Comparison of ENCODE assay signal across 1 cellular context in the genomic region with DNA sequence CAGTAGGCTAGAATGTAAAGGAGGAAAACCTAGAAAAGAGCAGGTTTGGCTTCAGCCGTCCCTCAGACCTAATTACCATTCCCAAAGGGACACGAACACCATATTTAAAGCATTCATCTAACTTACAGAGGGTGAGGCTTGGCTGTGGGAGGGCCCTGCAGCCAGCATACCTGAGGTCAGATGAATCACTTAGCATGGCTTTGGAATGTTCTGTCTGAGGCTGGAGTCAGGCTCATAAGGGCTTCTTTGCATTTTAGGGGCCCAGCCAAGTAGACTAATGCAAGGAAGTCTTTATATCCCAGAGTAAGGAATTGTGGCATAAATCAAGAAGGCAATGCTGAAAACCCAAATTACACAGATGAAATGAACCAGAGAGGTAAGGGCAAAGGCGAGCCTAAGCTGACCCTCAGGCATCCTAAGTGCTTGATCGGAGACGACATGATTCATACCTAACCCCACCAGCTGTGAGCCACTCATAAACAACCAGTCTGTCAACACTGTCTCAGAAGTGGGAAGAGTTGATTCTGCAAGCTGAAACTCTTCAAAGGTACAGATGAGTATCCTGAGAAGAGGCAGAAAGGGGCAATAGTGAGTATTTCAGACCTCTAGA.
TF ChIP-seq lines count a peak whose summit lies in the region.

No MANE protein-coding gene starts in this region.

TF ChIP-seq in GM23338, 12 proteins besides CTCF, POLR2A, EP300 and RAD21 (continued from another document):
- TF ChIP-seq NANOG (IDR thresholded peaks at IDR 0.05; ENCODE audit: borderline replicate concordance), result no peak
